ENCODE assay signal across 3 cellular contexts in the genomic region with DNA sequence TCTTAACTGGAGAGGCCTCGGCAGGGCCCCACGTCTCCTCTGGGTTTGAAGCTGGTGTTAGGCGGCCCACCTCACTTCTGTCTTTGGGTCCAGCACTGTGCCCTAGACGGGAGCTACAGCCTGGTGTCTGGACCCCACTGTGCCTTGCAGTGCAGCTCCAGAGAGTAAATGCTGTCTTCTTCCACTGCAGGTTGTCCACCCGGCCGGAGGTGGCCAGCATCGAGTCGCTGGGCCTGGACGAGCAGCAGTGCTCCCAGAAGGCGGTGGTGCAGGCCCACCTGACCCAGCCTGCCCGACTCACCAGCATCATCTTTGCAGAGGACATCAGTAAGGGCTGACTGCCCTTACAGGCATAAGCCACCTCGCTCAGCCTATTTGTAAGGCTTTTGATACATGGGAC.
TF ChIP-seq lines count a peak whose summit lies in the region.

No MANE protein-coding gene starts in this region.

TF ChIP-seq in HepG2, 621 proteins besides CTCF, POLR2A, EP300 and RAD21 (continues in another document):
- TF ChIP-seq ZNF34 (CRISPR knock-in tag; IDR thresholded peaks at IDR 0.05; ENCODE audit: borderline replicate concordance) (no peak), NRL (CRISPR knock-in tag; IDR thresholded peaks at IDR 0.05; ENCODE audit: borderline replicate concordance) (no peak), MAFG (CRISPR knock-in tag; IDR thresholded peaks at IDR 0.05) (no peak), HMG20B (CRISPR knock-in tag; conservative IDR thresholded peaks at IDR 0.05) (no peak), MED1 (CRISPR knock-in tag; IDR thresholded peaks at IDR 0.05) (no peak), HDAC6 (IDR thresholded peaks at IDR 0.05; ENCODE audit: low read depth, low read length) (no peak), ZNF251 (CRISPR knock-in tag; IDR thresholded peaks at IDR 0.05) (no peak)
- TF ChIP-seq, protein P1, sequence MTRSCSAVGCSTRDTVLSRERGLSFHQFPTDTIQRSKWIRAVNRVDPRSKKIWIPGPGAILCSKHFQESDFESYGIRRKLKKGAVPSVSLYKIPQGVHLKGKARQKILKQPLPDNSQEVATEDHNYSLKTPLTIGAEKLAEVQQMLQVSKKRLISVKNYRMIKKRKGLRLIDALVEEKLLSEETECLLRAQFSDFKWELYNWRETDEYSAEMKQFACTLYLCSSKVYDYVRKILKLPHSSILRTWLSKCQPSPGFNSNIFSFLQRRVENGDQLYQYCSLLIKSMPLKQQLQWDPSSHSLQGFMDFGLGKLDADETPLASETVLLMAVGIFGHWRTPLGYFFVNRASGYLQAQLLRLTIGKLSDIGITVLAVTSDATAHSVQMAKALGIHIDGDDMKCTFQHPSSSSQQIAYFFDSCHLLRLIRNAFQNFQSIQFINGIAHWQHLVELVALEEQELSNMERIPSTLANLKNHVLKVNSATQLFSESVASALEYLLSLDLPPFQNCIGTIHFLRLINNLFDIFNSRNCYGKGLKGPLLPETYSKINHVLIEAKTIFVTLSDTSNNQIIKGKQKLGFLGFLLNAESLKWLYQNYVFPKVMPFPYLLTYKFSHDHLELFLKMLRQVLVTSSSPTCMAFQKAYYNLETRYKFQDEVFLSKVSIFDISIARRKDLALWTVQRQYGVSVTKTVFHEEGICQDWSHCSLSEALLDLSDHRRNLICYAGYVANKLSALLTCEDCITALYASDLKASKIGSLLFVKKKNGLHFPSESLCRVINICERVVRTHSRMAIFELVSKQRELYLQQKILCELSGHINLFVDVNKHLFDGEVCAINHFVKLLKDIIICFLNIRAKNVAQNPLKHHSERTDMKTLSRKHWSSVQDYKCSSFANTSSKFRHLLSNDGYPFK (CRISPR knock-in tag; IDR thresholded peaks at IDR 0.05; ENCODE audit: borderline replicate concordance) = no peak
- TF ChIP-seq, protein P2, sequence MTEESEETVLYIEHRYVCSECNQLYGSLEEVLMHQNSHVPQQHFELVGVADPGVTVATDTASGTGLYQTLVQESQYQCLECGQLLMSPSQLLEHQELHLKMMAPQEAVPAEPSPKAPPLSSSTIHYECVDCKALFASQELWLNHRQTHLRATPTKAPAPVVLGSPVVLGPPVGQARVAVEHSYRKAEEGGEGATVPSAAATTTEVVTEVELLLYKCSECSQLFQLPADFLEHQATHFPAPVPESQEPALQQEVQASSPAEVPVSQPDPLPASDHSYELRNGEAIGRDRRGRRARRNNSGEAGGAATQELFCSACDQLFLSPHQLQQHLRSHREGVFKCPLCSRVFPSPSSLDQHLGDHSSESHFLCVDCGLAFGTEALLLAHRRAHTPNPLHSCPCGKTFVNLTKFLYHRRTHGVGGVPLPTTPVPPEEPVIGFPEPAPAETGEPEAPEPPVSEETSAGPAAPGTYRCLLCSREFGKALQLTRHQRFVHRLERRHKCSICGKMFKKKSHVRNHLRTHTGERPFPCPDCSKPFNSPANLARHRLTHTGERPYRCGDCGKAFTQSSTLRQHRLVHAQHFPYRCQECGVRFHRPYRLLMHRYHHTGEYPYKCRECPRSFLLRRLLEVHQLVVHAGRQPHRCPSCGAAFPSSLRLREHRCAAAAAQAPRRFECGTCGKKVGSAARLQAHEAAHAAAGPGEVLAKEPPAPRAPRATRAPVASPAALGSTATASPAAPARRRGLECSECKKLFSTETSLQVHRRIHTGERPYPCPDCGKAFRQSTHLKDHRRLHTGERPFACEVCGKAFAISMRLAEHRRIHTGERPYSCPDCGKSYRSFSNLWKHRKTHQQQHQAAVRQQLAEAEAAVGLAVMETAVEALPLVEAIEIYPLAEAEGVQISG (CRISPR knock-in tag; IDR thresholded peaks at IDR 0.05) = no peak

TF ChIP-seq in K562, 482 proteins besides CTCF, POLR2A, EP300 and RAD21 (continues in another document):
- TF ChIP-seq POLR3A (IDR thresholded peaks at IDR 0.05; ENCODE audit: borderline replicate concordance, extremely low read depth, insufficient read depth, insufficient read length) = no peak
- no peak for TF ChIP-seq CHD2 (IDR thresholded peaks at IDR 0.05; ENCODE audit: low read depth, low read length)
- TF ChIP-seq RHOXF2B (CRISPR knock-in tag; conservative IDR thresholded peaks at IDR 0.05) = no peak
- TF ChIP-seq SFPQ (IDR thresholded peaks at IDR 0.05; ENCODE audit: low read depth, low read length) = no peak
- no peak for TF ChIP-seq ZNF324 (CRISPR knock-in tag; IDR thresholded peaks at IDR 0.05)
- no peak for TF ChIP-seq ZNF436 (CRISPR knock-in tag; IDR thresholded peaks at IDR 0.05)
- TF ChIP-seq HSF4 (CRISPR knock-in tag; IDR thresholded peaks at IDR 0.05; ENCODE audit: borderline replicate concordance) = no peak
- TF ChIP-seq ZNF395 (CRISPR knock-in tag; IDR thresholded peaks at IDR 0.05) = no peak

TF ChIP-seq in GM12891, 5 proteins besides CTCF, POLR2A, EP300 and RAD21:
- TF ChIP-seq POU2F2 (IDR thresholded peaks at IDR 0.05; ENCODE audit: low read depth, low read length) (no peak), TAF1 (IDR thresholded peaks at IDR 0.05; ENCODE audit: low read depth, low read length) (no peak), SPI1 (IDR thresholded peaks at IDR 0.05; ENCODE audit: low read depth, low read length) (no peak), POLR2AphosphoS5 (IDR thresholded peaks at IDR 0.05; ENCODE audit: low read depth, low read length) (no peak), PAX5 (IDR thresholded peaks at IDR 0.05; ENCODE audit: insufficient read depth, low read length, severe bottlenecking) (no peak)
TF ChIP-seq in GM12891: peak in this region for 0.
